In genomic region chr6:43060034-43060754, GRCh38 we compare ENCODE assay signal across 1 cellular context.
TF ChIP-seq lines count a peak whose summit lies in the region.

No MANE protein-coding gene starts in this region.

TF ChIP-seq in GM23338, 12 proteins besides CTCF, POLR2A, EP300 and RAD21 (continued from another document):
- TF ChIP-seq, protein P1, sequence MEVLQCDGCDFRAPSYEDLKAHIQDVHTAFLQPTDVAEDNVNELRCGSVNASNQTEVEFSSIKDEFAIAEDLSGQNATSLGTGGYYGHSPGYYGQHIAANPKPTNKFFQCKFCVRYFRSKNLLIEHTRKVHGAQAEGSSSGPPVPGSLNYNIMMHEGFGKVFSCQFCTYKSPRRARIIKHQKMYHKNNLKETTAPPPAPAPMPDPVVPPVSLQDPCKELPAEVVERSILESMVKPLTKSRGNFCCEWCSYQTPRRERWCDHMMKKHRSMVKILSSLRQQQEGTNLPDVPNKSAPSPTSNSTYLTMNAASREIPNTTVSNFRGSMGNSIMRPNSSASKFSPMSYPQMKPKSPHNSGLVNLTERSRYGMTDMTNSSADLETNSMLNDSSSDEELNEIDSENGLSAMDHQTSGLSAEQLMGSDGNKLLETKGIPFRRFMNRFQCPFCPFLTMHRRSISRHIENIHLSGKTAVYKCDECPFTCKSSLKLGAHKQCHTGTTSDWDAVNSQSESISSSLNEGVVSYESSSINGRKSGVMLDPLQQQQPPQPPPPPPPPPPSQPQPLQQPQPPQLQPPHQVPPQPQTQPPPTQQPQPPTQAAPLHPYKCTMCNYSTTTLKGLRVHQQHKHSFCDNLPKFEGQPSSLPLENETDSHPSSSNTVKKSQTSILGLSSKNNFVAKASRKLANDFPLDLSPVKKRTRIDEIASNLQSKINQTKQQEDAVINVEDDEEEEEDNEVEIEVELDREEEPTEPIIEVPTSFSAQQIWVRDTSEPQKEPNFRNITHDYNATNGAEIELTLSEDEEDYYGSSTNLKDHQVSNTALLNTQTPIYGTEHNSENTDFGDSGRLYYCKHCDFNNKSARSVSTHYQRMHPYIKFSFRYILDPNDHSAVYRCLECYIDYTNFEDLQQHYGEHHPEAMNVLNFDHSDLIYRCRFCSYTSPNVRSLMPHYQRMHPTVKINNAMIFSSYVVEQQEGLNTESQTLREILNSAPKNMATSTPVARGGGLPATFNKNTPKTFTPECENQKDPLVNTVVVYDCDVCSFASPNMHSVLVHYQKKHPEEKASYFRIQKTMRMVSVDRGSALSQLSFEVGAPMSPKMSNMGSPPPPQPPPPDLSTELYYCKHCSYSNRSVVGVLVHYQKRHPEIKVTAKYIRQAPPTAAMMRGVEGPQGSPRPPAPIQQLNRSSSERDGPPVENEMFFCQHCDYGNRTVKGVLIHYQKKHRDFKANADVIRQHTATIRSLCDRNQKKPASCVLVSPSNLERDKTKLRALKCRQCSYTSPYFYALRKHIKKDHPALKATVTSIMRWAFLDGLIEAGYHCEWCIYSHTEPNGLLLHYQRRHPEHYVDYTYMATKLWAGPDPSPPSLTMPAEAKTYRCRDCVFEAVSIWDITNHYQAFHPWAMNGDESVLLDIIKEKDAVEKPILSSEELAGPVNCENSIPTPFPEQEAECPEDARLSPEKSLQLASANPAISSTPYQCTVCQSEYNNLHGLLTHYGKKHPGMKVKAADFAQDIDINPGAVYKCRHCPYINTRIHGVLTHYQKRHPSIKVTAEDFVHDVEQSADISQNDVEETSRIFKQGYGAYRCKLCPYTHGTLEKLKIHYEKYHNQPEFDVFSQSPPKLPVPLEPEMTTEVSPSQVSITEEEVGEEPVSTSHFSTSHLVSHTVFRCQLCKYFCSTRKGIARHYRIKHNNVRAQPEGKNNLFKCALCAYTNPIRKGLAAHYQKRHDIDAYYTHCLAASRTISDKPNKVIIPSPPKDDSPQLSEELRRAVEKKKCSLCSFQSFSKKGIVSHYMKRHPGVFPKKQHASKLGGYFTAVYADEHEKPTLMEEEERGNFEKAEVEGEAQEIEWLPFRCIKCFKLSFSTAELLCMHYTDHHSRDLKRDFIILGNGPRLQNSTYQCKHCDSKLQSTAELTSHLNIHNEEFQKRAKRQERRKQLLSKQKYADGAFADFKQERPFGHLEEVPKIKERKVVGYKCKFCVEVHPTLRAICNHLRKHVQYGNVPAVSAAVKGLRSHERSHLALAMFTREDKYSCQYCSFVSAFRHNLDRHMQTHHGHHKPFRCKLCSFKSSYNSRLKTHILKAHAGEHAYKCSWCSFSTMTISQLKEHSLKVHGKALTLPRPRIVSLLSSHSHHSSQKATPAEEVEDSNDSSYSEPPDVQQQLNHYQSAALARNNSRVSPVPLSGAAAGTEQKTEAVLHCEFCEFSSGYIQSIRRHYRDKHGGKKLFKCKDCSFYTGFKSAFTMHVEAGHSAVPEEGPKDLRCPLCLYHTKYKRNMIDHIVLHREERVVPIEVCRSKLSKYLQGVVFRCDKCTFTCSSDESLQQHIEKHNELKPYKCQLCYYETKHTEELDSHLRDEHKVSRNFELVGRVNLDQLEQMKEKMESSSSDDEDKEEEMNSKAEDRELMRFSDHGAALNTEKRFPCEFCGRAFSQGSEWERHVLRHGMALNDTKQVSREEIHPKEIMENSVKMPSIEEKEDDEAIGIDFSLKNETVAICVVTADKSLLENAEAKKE (CRISPR knock-in tag; IDR thresholded peaks at IDR 0.05) = no peak
- TF ChIP-seq EZH2phosphoT487 (IDR thresholded peaks at IDR 0.05; ENCODE audit: unreplicated experiment) = no peak
- no peak for TF ChIP-seq POLR2AphosphoS5 (IDR thresholded peaks at IDR 0.05; ENCODE audit: low read depth)
- no peak for TF ChIP-seq ETS1 (IDR thresholded peaks at IDR 0.05)
- TF ChIP-seq ZNF114 (CRISPR knock-in tag; IDR thresholded peaks at IDR 0.05) = no peak
- TF ChIP-seq ZNF331 (CRISPR knock-in tag; IDR thresholded peaks at IDR 0.05; ENCODE audit: low read depth) = no peak
- TF ChIP-seq NANOG (IDR thresholded peaks at IDR 0.05; ENCODE audit: borderline replicate concordance) = no peak
- no peak for TF ChIP-seq STAT1 (IDR thresholded peaks at IDR 0.05; ENCODE audit: unreplicated experiment)
- no peak for TF ChIP-seq JUNB (IDR thresholded peaks at IDR 0.05; ENCODE audit: unreplicated experiment)
- no peak for TF ChIP-seq CREB1 (CRISPR knock-in tag; IDR thresholded peaks at IDR 0.05; ENCODE audit: low read depth)
- no peak for TF ChIP-seq EZH2 (IDR thresholded peaks at IDR 0.05; ENCODE audit: low read depth, unreplicated experiment)
